ENCODE assay signal across 27 cellular contexts in the genomic region with DNA sequence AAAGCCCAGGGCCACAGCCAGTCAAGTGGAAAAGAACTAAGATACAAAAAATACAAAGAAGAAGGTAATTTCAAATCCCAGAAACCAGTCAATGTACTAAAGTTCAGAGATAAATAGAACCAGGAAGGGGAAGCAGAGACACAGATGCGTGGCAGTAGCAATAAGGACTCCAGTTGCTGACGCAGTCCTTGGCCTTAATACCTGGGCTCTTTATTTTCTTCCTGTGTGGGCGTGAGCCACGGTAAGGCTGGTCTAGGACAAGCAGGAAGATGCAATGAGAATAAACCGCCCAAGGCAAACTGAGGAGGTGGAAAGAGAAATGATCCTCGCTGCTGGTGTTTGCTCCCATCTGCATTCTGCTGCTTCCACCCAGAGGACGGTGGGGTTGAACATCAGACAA.
A peak's percentile ranks its signal among the peaks of the same experiment; 100 is the strongest.
DNase-seq lines count a peak whose midpoint lies in the region; ATAC-seq, FAIRE-seq and TF ChIP-seq lines count a peak whose summit lies in the region.
"Had no signal": no experiment of that assay in that cellular context is flagged by ENCODE, and none has a peak within 500 bp of the region (broad histone marks: within the 10 kb centered on the region; RNA-seq: fewer than 3 reads in every experiment).

No MANE protein-coding gene starts in this region.

- H3K79me2 ChIP-seq in HepG2 (ENCODE audit: insufficient read depth, low read length): no peaks in the 10 kb centered on the region

- no peak for FAIRE-seq in HepG2 (lab: Jason Lieb, UNC)
- FAIRE-seq: GM12892, GM19239, H1 had no signal

- no TSS peak for BruUV-seq in HepG2 (replicated peaks; lab: Mats Ljungman, UMichigan)

- TF ChIP-seq POLR2A in HepG2 (IDR thresholded peaks at IDR 0.05; ENCODE audit: insufficient read depth in 1 of 2, low read depth in 2 of 2, low read length in 2 of 2) (no peak), right lobe of liver (IDR thresholded peaks at IDR 0.05) (no peak)

- H3K4me1 ChIP-seq in HepG2 (ENCODE audit: insufficient read depth, low read length) (no peaks in the 10 kb centered on the region), right lobe of liver (no peaks in the 10 kb centered on the region), mucosa of descending colon (ENCODE audit: low read depth) (no peaks in the 10 kb centered on the region)

- TF ChIP-seq CTCF in HepG2 (CRISPR knock-in tag; IDR thresholded peaks at IDR 0.05) (0 out of 2 replicates have a peak, but pooled peaks have one; percentile 4), right lobe of liver (IDR thresholded peaks at IDR 0.05) (no peak), mucosa of descending colon (IDR thresholded peaks at IDR 0.05) (no peak)

- in situ Hi-C loops in HepG2 (cut with HindIII; ENCODE audit: extremely low pct_ligation_motif_present, low pct_unique_long_range_greater_than_20kb): no loop called here

- H3K27me3 ChIP-seq in HepG2 (ENCODE audit: control insufficient read depth in 1 of 2, insufficient read depth in 2 of 2, low read length in 2 of 2) (0 out of 5 replicates have a peak, but pooled peaks cover 0 to 2% of the 10 kb centered on the region in 2 experiments), right lobe of liver (no peaks in the 10 kb centered on the region)

- H3K27ac ChIP-seq in HepG2 (ENCODE audit: extremely low read length, insufficient read depth, low read length): no peak overlapping the region
- H3K27ac ChIP-seq in right lobe of liver: no peak overlapping the region
- H3K27ac ChIP-seq: 22Rv1, KMS-11 had no signal

- 26% methylated on average over 7 of the region's 7 CpGs for WGBS in HepG2 (ENCODE audit: low lambda C conversion rate)
- WGBS in right lobe of liver (ENCODE audit: insufficient coverage, low coverage, low lambda C conversion rate, missing lambda C conversion rate): 57% methylated on average over 6 of the region's 7 CpGs

- no peak for DNase-seq in HepG2 (ENCODE audit: low spot score)
- no peak for DNase-seq in right lobe of liver
- peak in 2 of 3 donors; percentile 29 for DNase-seq in mucosa of descending colon
- DNase-seq in D341Med (ENCODE audit: low spot score): no peak
- DNase-seq in stimulated activated CD4-positive, alpha-beta T cell treated with anti-CD3 and anti-CD28 coated beads, Interleukin-12 subunit alpha, Interleukin-12 subunit beta, amount 100 ng/mL, for 4 hours: no peak
- DNase-seq: ACHN, Calu3, DMS153, DND-41, HCEC 1CT, IMR-90, NCI-H1048, NCI-H1417, NCI-H1694 treated with DMSO at 0.1 percent for 48 hours, NCI-H2081, NCI-H226, NCI-H510A, NCI-H69, SHP77 treated with DMSO at 0.1 percent for 48 hours had no signal

- H3K4me3 ChIP-seq in HepG2 (replicated peaks in 1 of 3; ENCODE audit: insufficient read depth in 1 of 3, low read depth in 2 of 3, low read length in 3 of 3) (no peak overlapping the region), right lobe of liver (no peak overlapping the region), mucosa of descending colon (no peak overlapping the region)

- H3K9me3 ChIP-seq in HepG2 (ENCODE audit: low read length) (no peaks in the 10 kb centered on the region), right lobe of liver (no peaks in the 10 kb centered on the region), mucosa of descending colon (no peaks in the 10 kb centered on the region)

- no peak for ATAC-seq in HepG2
- ATAC-seq in right lobe of liver: no peak
- ATAC-seq in esophagus mucosa: peak; percentile 93
- ATAC-seq in mucosa of descending colon: peak; percentile 79
- no peak for ATAC-seq in GM19023 (IDR thresholded peaks at IDR 0.05; ENCODE audit: unreplicated experiment)
- ATAC-seq: Panc1 had no signal

- POLR2A ChIA-PET in HepG2 (lab: Yijun Ruan, JAX): no interaction called here

- H2AFZ ChIP-seq in HepG2 (ENCODE audit: low read length): no peak overlapping the region

- CTCF ChIA-PET in HepG2 (lab: Yijun Ruan, JAX; ENCODE audit: low intra/inter-chr PET ratio, low total read pairs): no interaction called here

- H3K36me3 ChIP-seq in HepG2 (replicated peaks in 1 of 2; ENCODE audit: control insufficient read depth in 1 of 2, insufficient read depth in 2 of 2, low read length in 2 of 2) (no peaks in the 10 kb centered on the region), right lobe of liver (no peaks in the 10 kb centered on the region), mucosa of descending colon (ENCODE audit: low read depth) (no peaks in the 10 kb centered on the region)

- intact Hi-C loops in HepG2 (cut with micrococcal nuclease; ENCODE audit: unreplicated experiment) (no loop called here), right lobe of liver (cut with DNase I) (no loop called here), mucosa of descending colon (cut with DNase I, micrococcal nuclease) (no loop called here)

- no peak overlapping the region for H3K9ac ChIP-seq in HepG2 (ENCODE audit: insufficient read depth, low read depth, low read length)
- H3K9ac ChIP-seq: KMS-11 had no signal

- no peak overlapping the region for H3K4me2 ChIP-seq in HepG2 (ENCODE audit: low read depth, low read length)
- H3K4me2 ChIP-seq: KMS-11 had no signal

- TF ChIP-seq EP300 in HepG2 (IDR thresholded peaks at IDR 0.05; ENCODE audit: low read depth in 2 of 2, low read length in 2 of 2): no peak
- no peak for TF ChIP-seq EP300 in HepG2 (CRISPR knock-in tag; IDR thresholded peaks at IDR 0.05; ENCODE audit: borderline replicate concordance)

- TF ChIP-seq RAD21 in HepG2 (CRISPR knock-in tag; IDR thresholded peaks at IDR 0.05): no peak

- no peaks in the 10 kb centered on the region for H4K20me1 ChIP-seq in HepG2 (ENCODE audit: insufficient read depth, low read length)

TF ChIP-seq in HepG2, 621 proteins besides CTCF, POLR2A, EP300 and RAD21:
- TF ChIP-seq RCOR2 (CRISPR knock-in tag; IDR thresholded peaks at IDR 0.05) (no peak), THYN1 (CRISPR knock-in tag; IDR thresholded peaks at IDR 0.05; ENCODE audit: borderline replicate concordance, low read depth) (no peak)
- TF ChIP-seq, protein P1, sequence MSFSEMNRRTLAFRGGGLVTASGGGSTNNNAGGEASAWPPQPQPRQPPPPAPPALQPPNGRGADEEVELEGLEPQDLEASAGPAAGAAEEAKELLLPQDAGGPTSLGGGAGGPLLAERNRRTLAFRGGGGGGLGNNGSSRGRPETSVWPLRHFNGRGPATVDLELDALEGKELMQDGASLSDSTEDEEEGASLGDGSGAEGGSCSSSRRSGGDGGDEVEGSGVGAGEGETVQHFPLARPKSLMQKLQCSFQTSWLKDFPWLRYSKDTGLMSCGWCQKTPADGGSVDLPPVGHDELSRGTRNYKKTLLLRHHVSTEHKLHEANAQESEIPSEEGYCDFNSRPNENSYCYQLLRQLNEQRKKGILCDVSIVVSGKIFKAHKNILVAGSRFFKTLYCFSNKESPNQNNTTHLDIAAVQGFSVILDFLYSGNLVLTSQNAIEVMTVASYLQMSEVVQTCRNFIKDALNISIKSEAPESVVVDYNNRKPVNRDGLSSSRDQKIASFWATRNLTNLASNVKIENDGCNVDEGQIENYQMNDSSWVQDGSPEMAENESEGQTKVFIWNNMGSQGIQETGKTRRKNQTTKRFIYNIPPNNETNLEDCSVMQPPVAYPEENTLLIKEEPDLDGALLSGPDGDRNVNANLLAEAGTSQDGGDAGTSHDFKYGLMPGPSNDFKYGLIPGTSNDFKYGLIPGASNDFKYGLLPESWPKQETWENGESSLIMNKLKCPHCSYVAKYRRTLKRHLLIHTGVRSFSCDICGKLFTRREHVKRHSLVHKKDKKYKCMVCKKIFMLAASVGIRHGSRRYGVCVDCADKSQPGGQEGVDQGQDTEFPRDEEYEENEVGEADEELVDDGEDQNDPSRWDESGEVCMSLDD (CRISPR knock-in tag; IDR thresholded peaks at IDR 0.05; ENCODE audit: borderline replicate concordance): no peak
- TF ChIP-seq, protein P2, sequence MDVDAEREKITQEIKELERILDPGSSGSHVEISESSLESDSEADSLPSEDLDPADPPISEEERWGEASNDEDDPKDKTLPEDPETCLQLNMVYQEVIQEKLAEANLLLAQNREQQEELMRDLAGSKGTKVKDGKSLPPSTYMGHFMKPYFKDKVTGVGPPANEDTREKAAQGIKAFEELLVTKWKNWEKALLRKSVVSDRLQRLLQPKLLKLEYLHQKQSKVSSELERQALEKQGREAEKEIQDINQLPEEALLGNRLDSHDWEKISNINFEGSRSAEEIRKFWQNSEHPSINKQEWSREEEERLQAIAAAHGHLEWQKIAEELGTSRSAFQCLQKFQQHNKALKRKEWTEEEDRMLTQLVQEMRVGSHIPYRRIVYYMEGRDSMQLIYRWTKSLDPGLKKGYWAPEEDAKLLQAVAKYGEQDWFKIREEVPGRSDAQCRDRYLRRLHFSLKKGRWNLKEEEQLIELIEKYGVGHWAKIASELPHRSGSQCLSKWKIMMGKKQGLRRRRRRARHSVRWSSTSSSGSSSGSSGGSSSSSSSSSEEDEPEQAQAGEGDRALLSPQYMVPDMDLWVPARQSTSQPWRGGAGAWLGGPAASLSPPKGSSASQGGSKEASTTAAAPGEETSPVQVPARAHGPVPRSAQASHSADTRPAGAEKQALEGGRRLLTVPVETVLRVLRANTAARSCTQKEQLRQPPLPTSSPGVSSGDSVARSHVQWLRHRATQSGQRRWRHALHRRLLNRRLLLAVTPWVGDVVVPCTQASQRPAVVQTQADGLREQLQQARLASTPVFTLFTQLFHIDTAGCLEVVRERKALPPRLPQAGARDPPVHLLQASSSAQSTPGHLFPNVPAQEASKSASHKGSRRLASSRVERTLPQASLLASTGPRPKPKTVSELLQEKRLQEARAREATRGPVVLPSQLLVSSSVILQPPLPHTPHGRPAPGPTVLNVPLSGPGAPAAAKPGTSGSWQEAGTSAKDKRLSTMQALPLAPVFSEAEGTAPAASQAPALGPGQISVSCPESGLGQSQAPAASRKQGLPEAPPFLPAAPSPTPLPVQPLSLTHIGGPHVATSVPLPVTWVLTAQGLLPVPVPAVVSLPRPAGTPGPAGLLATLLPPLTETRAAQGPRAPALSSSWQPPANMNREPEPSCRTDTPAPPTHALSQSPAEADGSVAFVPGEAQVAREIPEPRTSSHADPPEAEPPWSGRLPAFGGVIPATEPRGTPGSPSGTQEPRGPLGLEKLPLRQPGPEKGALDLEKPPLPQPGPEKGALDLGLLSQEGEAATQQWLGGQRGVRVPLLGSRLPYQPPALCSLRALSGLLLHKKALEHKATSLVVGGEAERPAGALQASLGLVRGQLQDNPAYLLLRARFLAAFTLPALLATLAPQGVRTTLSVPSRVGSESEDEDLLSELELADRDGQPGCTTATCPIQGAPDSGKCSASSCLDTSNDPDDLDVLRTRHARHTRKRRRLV (CRISPR knock-in tag; IDR thresholded peaks at IDR 0.05): no peak

Comparison
In these comparisons a context has a peak if more than half of its experiments do, and no peak if none do; other contexts are left out.
1. ATAC-seq: peak in esophagus mucosa (single experiment) and mucosa of descending colon (single experiment); none in HepG2 (single experiment), right lobe of liver (0 of 4) and GM19023 (single experiment).
2. DNase-seq: peak in mucosa of descending colon (2 of 3); none in HepG2 (single experiment), right lobe of liver (0 of 3), D341Med (single experiment) and stimulated activated CD4-positive, alpha-beta T cell treated with anti-CD3 and anti-CD28 coated beads, Interleukin-12 subunit alpha, Interleukin-12 subunit beta, amount 100 ng/mL, for 4 hours (single experiment).